In the genomic region with DNA sequence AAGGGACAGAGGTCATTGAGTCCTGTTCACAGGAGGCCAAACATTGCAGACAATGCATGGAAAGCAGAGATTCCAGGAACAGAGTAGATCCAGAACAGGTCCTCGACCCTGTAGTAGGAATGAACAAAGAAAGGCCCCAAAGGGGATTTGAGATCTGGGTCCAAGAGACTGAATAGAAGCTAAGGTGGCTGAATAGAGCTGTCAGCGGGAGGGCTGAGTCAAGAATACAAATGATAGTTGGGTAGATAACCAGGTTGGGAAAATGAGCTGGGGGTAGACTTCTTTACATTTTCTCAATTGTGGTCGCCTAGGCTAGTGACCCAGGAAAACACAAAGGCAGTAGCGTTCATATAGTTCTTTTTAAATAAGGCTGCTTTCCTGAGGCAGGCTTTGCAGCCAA, we compare ENCODE assay signal across 22 cellular contexts.
"Had no signal": no experiment of that assay in that cellular context is flagged by ENCODE, and none has a peak within 500 bp of the region (broad histone marks: within the 10 kb centered on the region; RNA-seq: fewer than 3 reads in every experiment).

No MANE protein-coding gene starts in this region.

- H3K4me3 ChIP-seq: esophagus muscularis mucosa, gastroesophageal sphincter, heart right ventricle, lower lobe of right lung, psoas muscle, sigmoid colon, stomach, thyroid gland had no signal

- H3K27me3 ChIP-seq: esophagus muscularis mucosa, foreskin keratinocyte, gastroesophageal sphincter, heart right ventricle, sigmoid colon, stomach, thyroid gland had no signal

- H3K27ac ChIP-seq: esophagus muscularis mucosa, foreskin keratinocyte, gastroesophageal sphincter, heart right ventricle, lower lobe of right lung, psoas muscle, sigmoid colon, stomach, thyroid gland had no signal

- H3K9me3 Mint-ChIP-seq: natural killer cell; stimulated activated effector memory CD8-positive, alpha-beta T cell treated with anti-CD3 and anti-CD28 coated beads, Interleukin-12 subunit alpha, Interleukin-12 subunit beta, amount 100 ng/mL, for 72 hours had no signal

- H3K36me3 ChIP-seq: esophagus muscularis mucosa, gastroesophageal sphincter, heart right ventricle, lower lobe of right lung, sigmoid colon, stomach, thyroid gland had no signal

- H3K27ac Mint-ChIP-seq: natural killer cell; stimulated activated effector memory CD8-positive, alpha-beta T cell treated with anti-CD3 and anti-CD28 coated beads, Interleukin-12 subunit alpha, Interleukin-12 subunit beta, amount 100 ng/mL, for 72 hours had no signal

- H3K36me3 Mint-ChIP-seq: natural killer cell; stimulated activated effector memory CD8-positive, alpha-beta T cell treated with anti-CD3 and anti-CD28 coated beads, Interleukin-12 subunit alpha, Interleukin-12 subunit beta, amount 100 ng/mL, for 72 hours had no signal

- H3K4me3 Mint-ChIP-seq: natural killer cell; stimulated activated effector memory CD8-positive, alpha-beta T cell treated with anti-CD3 and anti-CD28 coated beads, Interleukin-12 subunit alpha, Interleukin-12 subunit beta, amount 100 ng/mL, for 72 hours had no signal

- H3K4me1 Mint-ChIP-seq: natural killer cell; stimulated activated effector memory CD8-positive, alpha-beta T cell treated with anti-CD3 and anti-CD28 coated beads, Interleukin-12 subunit alpha, Interleukin-12 subunit beta, amount 100 ng/mL, for 72 hours had no signal

- DNase-seq: cerebellar nuclear complex; cortex of kidney; effector CD4-positive, alpha-beta T cell; foreskin keratinocyte; heart right ventricle; hippocampal formation; left ventricle myocardium superior; lower lobe of right lung; natural killer cell; nucleus accumbens; psoas muscle; right cardiac atrium; sigmoid colon; stimulated activated CD4-positive, alpha-beta T cell treated with anti-CD3 and anti-CD28 coated beads, Interleukin-2, amount 100 ng/mL, for 24 hours; stimulated activated CD4-positive, alpha-beta T cell treated with anti-CD3 and anti-CD28 coated beads, Interleukin-4, amount 100 ng/mL, for 24 hours; stimulated activated naive CD4-positive, alpha-beta T cell treated with Interleukin-2 at 50 U/mL for 16 hours; stomach; thyroid gland; trophoblast cell had no signal

- H3K9me3 ChIP-seq: gastroesophageal sphincter, lower lobe of right lung, psoas muscle, sigmoid colon, thyroid gland had no signal

- H3K4me1 ChIP-seq: esophagus muscularis mucosa, foreskin keratinocyte, gastroesophageal sphincter, lower lobe of right lung, psoas muscle, sigmoid colon, stomach had no signal
